ENCODE assay signal across 11 cellular contexts in the genomic region with DNA sequence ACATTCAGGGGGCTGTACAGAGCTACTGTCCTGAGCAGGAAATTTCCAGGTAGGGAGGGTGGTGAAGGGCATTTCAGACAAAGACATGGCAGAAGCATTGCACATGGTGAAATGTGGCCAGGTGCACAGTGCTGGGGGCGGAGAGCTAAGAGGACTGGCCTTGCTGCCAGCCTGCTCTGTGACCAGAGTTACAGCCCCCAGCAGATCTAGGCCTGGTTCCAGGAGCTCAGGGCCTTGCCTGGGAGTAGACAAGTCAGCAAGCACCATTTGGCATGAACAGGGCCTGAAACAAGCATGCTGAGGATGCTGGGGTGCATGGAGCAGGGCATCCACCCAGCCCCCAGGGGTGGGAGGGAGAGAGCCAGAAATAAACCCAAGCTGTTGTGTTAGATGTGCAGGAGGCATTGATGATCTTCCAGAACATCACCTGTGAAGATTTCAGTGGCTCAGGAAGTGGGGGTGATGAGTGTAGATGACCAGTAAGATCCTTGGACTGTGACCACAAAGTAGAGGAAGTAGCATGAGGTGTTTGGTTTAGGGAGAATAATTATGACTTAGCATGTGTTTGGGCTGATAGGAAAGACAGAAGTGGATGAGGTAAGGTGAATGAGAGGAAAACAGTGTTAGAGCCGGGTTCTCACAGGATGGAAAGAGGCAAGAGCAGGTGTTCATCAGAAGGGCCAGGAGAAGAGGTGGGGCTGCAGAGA.
DNase-seq lines count a peak whose midpoint lies in the region; ATAC-seq and TF ChIP-seq lines count a peak whose summit lies in the region.
"Had no signal": no experiment of that assay in that cellular context is flagged by ENCODE, and none has a peak within 500 bp of the region (broad histone marks: within the 10 kb centered on the region; RNA-seq: fewer than 3 reads in every experiment).

No MANE protein-coding gene starts in this region.

- H3K4me1 ChIP-seq in DOHH2 (ENCODE audit: control insufficient read depth, low read length): peaks cover 18% of the 10 kb centered on the region
- H3K4me1 ChIP-seq: tibial artery had no signal

- TF ChIP-seq CTCF in CD4-positive, alpha-beta T cell (IDR thresholded peaks at IDR 0.05): no peak
- TF ChIP-seq CTCF in DOHH2 (IDR thresholded peaks at IDR 0.05; ENCODE audit: low read depth, low read length, poor library complexity, severe bottlenecking): no peak

- H4K20me1 ChIP-seq in DOHH2 (ENCODE audit: control insufficient read depth, insufficient read depth, low read depth, low read length): no peaks in the 10 kb centered on the region

- 0 out of 2 replicates have a peak overlapping the region, but pooled peaks have one; percentile 2 for H3K4me2 ChIP-seq in DOHH2 (ENCODE audit: low read length)
- H3K4me2 ChIP-seq: SK-N-SH had no signal

- H3K27me3 ChIP-seq in CD4-positive, alpha-beta T cell (ENCODE audit: control insufficient read depth, insufficient read depth, low read length): no peaks in the 10 kb centered on the region
- no peaks in the 10 kb centered on the region for H3K27me3 ChIP-seq in DOHH2 (ENCODE audit: control insufficient read depth, low read length)
- H3K27me3 ChIP-seq: tibial artery had no signal

- no peak overlapping the region for H3K4me3 Mint-ChIP-seq in CD4-positive, alpha-beta T cell

- CTCF ChIA-PET in CD4-positive, alpha-beta T cell (lab: Charles Lee): no interaction called here

- no peaks in the 10 kb centered on the region for H3K9me3 ChIP-seq in CD4-positive, alpha-beta T cell (ENCODE audit: control insufficient read depth, low read length)
- no peaks in the 10 kb centered on the region for H3K9me3 ChIP-seq in DOHH2 (ENCODE audit: control insufficient read depth, insufficient read depth, low read length)
- H3K9me3 ChIP-seq: SK-N-SH, tibial artery had no signal

- H3K4me1 Mint-ChIP-seq in CD4-positive, alpha-beta T cell (ENCODE audit: low read depth): peaks cover 53% of the 10 kb centered on the region

- peak overlapping the region; percentile 45 for H3K27ac Mint-ChIP-seq in CD4-positive, alpha-beta T cell

- intact Hi-C loops in CD4-positive, alpha-beta T cell (cut with DNase I, micrococcal nuclease): no loop called here
- intact Hi-C loops in left colon (cut with DNase I, micrococcal nuclease): no loop called here

- peak overlapping the region; percentile 2 for H3K27ac ChIP-seq in CD4-positive, alpha-beta T cell (ENCODE audit: low read depth, low read length)
- no peak overlapping the region for H3K27ac ChIP-seq in DOHH2 (ENCODE audit: low read depth, low read length)
- H3K27ac ChIP-seq: tibial artery had no signal

- H3K9me2 ChIP-seq in DOHH2 (replicated peaks; ENCODE audit: control insufficient read depth, low read length): no peaks in the 10 kb centered on the region
- H3K9me2 ChIP-seq: SK-N-SH had no signal

- H3K36me3 Mint-ChIP-seq in CD4-positive, alpha-beta T cell (ENCODE audit: low read depth): peaks cover 98% of the 10 kb centered on the region

- no peak for ATAC-seq in CD4-positive, alpha-beta T cell (ENCODE audit: poor library complexity)
- no peak for ATAC-seq in left colon

- DNase-seq in CD4-positive, alpha-beta T cell: no peak
- DNase-seq in SKM-1 (lab: John Stamatoyannopoulos, UW; ENCODE audit: unreplicated experiment): peak; percentile 6
- peak; percentile 69 for DNase-seq in cerebellum (ENCODE audit: low spot score)
- DNase-seq in putamen (ENCODE audit: low spot score): no peak
- no peak for DNase-seq in left colon
- DNase-seq in T1000 (lab: John Stamatoyannopoulos, UW): no peak
- DNase-seq: mammary epithelial cell, NCI-H1930, SK-N-SH had no signal

- H3K9me3 Mint-ChIP-seq in CD4-positive, alpha-beta T cell: no peaks in the 10 kb centered on the region

- H3K27me3 Mint-ChIP-seq in CD4-positive, alpha-beta T cell: no peaks in the 10 kb centered on the region

- H3K4me3 ChIP-seq in DOHH2 (ENCODE audit: low read length): no peak overlapping the region
- H3K4me3 ChIP-seq: tibial artery had no signal

- POLR2A ChIA-PET in CD4-positive, alpha-beta T cell (lab: Charles Lee): no interaction called here

- H3K36me3 ChIP-seq in DOHH2 (ENCODE audit: control insufficient read depth, low read length): no peaks in the 10 kb centered on the region

- no peaks in the 10 kb centered on the region for H3K79me2 ChIP-seq in DOHH2 (ENCODE audit: control insufficient read depth, low read length)

- H3F3A ChIP-seq in DOHH2 (ENCODE audit: control insufficient read depth, insufficient read depth): no peaks in the 10 kb centered on the region

Comparison
In these comparisons a context has a peak if more than half of its experiments do, and no peak if none do; other contexts are left out.
1. DNase-seq: peak in SKM-1 (single experiment) and cerebellum (single experiment); none in CD4-positive, alpha-beta T cell (0 of 10), putamen (single experiment), left colon (0 of 2) and T1000 (single experiment).